Comparison of ENCODE assay signal across 1 cellular context in genomic region chr5:159951387-159951786, GRCh38.
A peak's percentile ranks its signal among the peaks of the same experiment; 100 is the strongest.
TF ChIP-seq lines count a peak whose summit lies in the region.

No MANE protein-coding gene starts in this region.

TF ChIP-seq in GM12878, 131 proteins besides CTCF, POLR2A, EP300 and RAD21:
- 0 out of 2 replicates have a peak, but pooled peaks have one; percentile 38 for TF ChIP-seq TCF12 (IDR thresholded peaks at IDR 0.05; ENCODE audit: low read depth, low read length)
- TF ChIP-seq, protein P1, sequence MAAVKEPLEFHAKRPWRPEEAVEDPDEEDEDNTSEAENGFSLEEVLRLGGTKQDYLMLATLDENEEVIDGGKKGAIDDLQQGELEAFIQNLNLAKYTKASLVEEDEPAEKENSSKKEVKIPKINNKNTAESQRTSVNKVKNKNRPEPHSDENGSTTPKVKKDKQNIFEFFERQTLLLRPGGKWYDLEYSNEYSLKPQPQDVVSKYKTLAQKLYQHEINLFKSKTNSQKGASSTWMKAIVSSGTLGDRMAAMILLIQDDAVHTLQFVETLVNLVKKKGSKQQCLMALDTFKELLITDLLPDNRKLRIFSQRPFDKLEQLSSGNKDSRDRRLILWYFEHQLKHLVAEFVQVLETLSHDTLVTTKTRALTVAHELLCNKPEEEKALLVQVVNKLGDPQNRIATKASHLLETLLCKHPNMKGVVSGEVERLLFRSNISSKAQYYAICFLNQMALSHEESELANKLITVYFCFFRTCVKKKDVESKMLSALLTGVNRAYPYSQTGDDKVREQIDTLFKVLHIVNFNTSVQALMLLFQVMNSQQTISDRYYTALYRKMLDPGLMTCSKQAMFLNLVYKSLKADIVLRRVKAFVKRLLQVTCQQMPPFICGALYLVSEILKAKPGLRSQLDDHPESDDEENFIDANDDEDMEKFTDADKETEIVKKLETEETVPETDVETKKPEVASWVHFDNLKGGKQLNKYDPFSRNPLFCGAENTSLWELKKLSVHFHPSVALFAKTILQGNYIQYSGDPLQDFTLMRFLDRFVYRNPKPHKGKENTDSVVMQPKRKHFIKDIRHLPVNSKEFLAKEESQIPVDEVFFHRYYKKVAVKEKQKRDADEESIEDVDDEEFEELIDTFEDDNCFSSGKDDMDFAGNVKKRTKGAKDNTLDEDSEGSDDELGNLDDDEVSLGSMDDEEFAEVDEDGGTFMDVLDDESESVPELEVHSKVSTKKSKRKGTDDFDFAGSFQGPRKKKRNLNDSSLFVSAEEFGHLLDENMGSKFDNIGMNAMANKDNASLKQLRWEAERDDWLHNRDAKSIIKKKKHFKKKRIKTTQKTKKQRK (IDR thresholded peaks at IDR 0.05; ENCODE audit: low read depth, low read length), result no peak
TF ChIP-seq in GM12878: peak in this region for 1.
